7 cellular contexts compared by ENCODE assay signal in genomic region chr17:58005031-58005727, GRCh38. TPM values are rescaled to one million over a fixed set of nuclear protein-coding genes. Genes with fewer than 3 reads are reported as not detected.
A peak's percentile ranks its signal among the peaks of the same experiment; 100 is the strongest.
DNase-seq lines count a peak whose midpoint lies in the region; ATAC-seq and TF ChIP-seq lines count a peak whose summit lies in the region.

No MANE protein-coding gene starts in this region.

- ATAC-seq in RWPE2 (ENCODE audit: low read depth) (no peak), HG03097 (IDR thresholded peaks at IDR 0.05; ENCODE audit: low FRiP score, unreplicated experiment) (no peak), mucosa of descending colon (no peak)

- no peaks in the 10 kb centered on the region for H3K9me3 ChIP-seq in RWPE2 (ENCODE audit: severe bottlenecking)
- H3K9me3 ChIP-seq in fibroblast of lung (ENCODE audit: control insufficient read depth, insufficient read depth, low read depth, low read length), result no peaks in the 10 kb centered on the region
- no peaks in the 10 kb centered on the region for H3K9me3 ChIP-seq in skeletal muscle tissue (ENCODE audit: control insufficient read depth in 3 of 3, low read length in 3 of 3)
- no peaks in the 10 kb centered on the region for H3K9me3 ChIP-seq in mucosa of descending colon

- peaks cover 56% of the 10 kb centered on the region for H3K79me2 ChIP-seq in fibroblast of lung (ENCODE audit: control insufficient read depth, insufficient read depth, low read length)

- intact Hi-C loops in mucosa of descending colon (cut with DNase I, micrococcal nuclease), result loop anchor here (10.0 kb wide), 1 partner anchor 110 kb away; no protein-coding TSS in a partner anchor

- H3K4me3 ChIP-seq in H7 (ENCODE audit: insufficient read depth, low read depth, low read length) (peak overlapping the region; percentile 97), RWPE2 (ENCODE audit: severe bottlenecking) (peak overlapping the region; percentile 81), fibroblast of lung (replicated peaks in 1 of 4; ENCODE audit: control extremely low read depth in 1 of 4, insufficient read depth in 1 of 4, low read depth in 3 of 4, low read length in 4 of 4) (peak overlapping the region; percentile 83 to 99 (median 90)), skeletal muscle tissue (ENCODE audit: low read length in 3 of 3) (peak overlapping the region; percentile 88 to 100 (median 99)), mucosa of descending colon (no peak overlapping the region)

- H3K27ac ChIP-seq in RWPE2 (ENCODE audit: poor library complexity, severe bottlenecking), result peak overlapping the region; percentile 82
- H3K27ac ChIP-seq in fibroblast of lung (ENCODE audit: insufficient read depth, low read length), result peak overlapping the region; percentile 96
- peak overlapping the region; percentile 98 for H3K27ac ChIP-seq in skeletal muscle tissue (ENCODE audit: low read depth, low read length)

- DNase-seq in H7, result no peak
- no peak for DNase-seq in RWPE2 (ENCODE audit: low spot score)
- DNase-seq in fibroblast of lung (ENCODE audit: low read depth in 2 of 2), result no peak
- DNase-seq in mucosa of descending colon, result no peak
- no peak for DNase-seq in midbrain (lab: John Stamatoyannopoulos, UW)

- peaks cover 7% of the 10 kb centered on the region for H4K20me1 ChIP-seq in fibroblast of lung (ENCODE audit: control insufficient read depth, extremely low read depth, insufficient read depth, low read length)

- H3K27me3 ChIP-seq in H7 (ENCODE audit: control insufficient read depth, insufficient read depth, low read length), result no peaks in the 10 kb centered on the region
- no peaks in the 10 kb centered on the region for H3K27me3 ChIP-seq in RWPE2 (ENCODE audit: insufficient read depth, poor library complexity, severe bottlenecking)
- no peaks in the 10 kb centered on the region for H3K27me3 ChIP-seq in fibroblast of lung (ENCODE audit: control insufficient read depth, insufficient read depth, low read length)
- H3K27me3 ChIP-seq in skeletal muscle tissue (ENCODE audit: control insufficient read depth in 3 of 3, insufficient read depth in 3 of 3, low read length in 3 of 3), result no peaks in the 10 kb centered on the region

- peak overlapping the region; percentile 21 for H3K9ac ChIP-seq in fibroblast of lung (ENCODE audit: insufficient read depth, low read length)
- H3K9ac ChIP-seq in skeletal muscle tissue (ENCODE audit: low read depth in 1 of 3, low read length in 3 of 3), result peak overlapping the region in 2 of 3 donors; percentile 100

- H3K4me2 ChIP-seq in fibroblast of lung (ENCODE audit: extremely low read depth, insufficient read depth, low read length), result peak overlapping the region; percentile 100

- no peak for TF ChIP-seq CTCF in RWPE2 (IDR thresholded peaks at IDR 0.05; ENCODE audit: poor library complexity, severe bottlenecking)
- peak in 1 of 2 donors; percentile 9 for TF ChIP-seq CTCF in fibroblast of lung (conservative IDR thresholded peaks at IDR 0.05 in 1 of 2, IDR thresholded peaks at IDR 0.05 in 1 of 2; ENCODE audit: low read depth in 1 of 2, low read length in 2 of 2)
- TF ChIP-seq CTCF in mucosa of descending colon (IDR thresholded peaks at IDR 0.05), result no peak

- H2AFZ ChIP-seq in fibroblast of lung (ENCODE audit: low read length), result no peak overlapping the region

- H3K36me3 ChIP-seq in H7 (replicated peaks; ENCODE audit: control insufficient read depth, insufficient read depth, low read length), result peaks cover 24% of the 10 kb centered on the region
- peaks cover 65% of the 10 kb centered on the region for H3K36me3 ChIP-seq in RWPE2 (ENCODE audit: low read depth)
- peaks cover 12% of the 10 kb centered on the region for H3K36me3 ChIP-seq in fibroblast of lung (ENCODE audit: control insufficient read depth, insufficient read depth, low read length)
- peaks cover 20 to 42% (median 28%) of the 10 kb centered on the region in 3 donors for H3K36me3 ChIP-seq in skeletal muscle tissue (ENCODE audit: control insufficient read depth in 3 of 3, insufficient read depth in 3 of 3, low read length in 3 of 3)
- no peaks in the 10 kb centered on the region for H3K36me3 ChIP-seq in mucosa of descending colon (ENCODE audit: low read depth)

- H3K4me1 ChIP-seq in RWPE2 (ENCODE audit: insufficient read depth, poor library complexity, severe bottlenecking) (peaks cover 30% of the 10 kb centered on the region), fibroblast of lung (ENCODE audit: control insufficient read depth, extremely low read depth, insufficient read depth, low read length) (peaks cover 14% of the 10 kb centered on the region), skeletal muscle tissue (ENCODE audit: control insufficient read depth in 3 of 3, insufficient read depth in 3 of 3, low read length in 3 of 3) (peaks cover 27 to 41% (median 33%) of the 10 kb centered on the region in 3 donors), mucosa of descending colon (ENCODE audit: low read depth) (peaks cover 27% of the 10 kb centered on the region)

RNA-seq across cellular contexts. Expression of gene SRSF1, which starts 1.9 kb away (rescaled TPM):
- 326 and 341 TPM in 2 replicates for total RNA-seq in H7 (2014; rRNA removed; shearing (Covaris generic))
- total RNA-seq in fibroblast of lung (242 and 307 TPM in 2 replicates), skeletal muscle tissue (224 TPM), mucosa of descending colon (100 to 1,000 TPM; 150 to 188 (median 184) TPM)
- polyA plus RNA-seq in fibroblast of lung, result 191 and 218 TPM in 2 replicates
- 194 and 232 TPM in 2 replicates for polyA plus RNA-seq in fibroblast of lung (2012)
- 161 and 172 TPM in 2 replicates for polyA minus RNA-seq in fibroblast of lung (ENCODE audit: low replicate concordance)

RNA-seq across cellular contexts. Expression of gene VEZF1, which starts 17.1 kb away (rescaled TPM):
- 48.2 and 66.1 TPM in 2 replicates for total RNA-seq in H7 (2014; rRNA removed; shearing (Covaris generic))
- 37.0 and 51.2 TPM in 2 replicates for total RNA-seq in fibroblast of lung
- polyA plus RNA-seq in fibroblast of lung, result 43.9 and 44.3 TPM in 2 replicates
- 38.7 and 41.8 TPM in 2 replicates for polyA plus RNA-seq in fibroblast of lung (2012)
- polyA minus RNA-seq in fibroblast of lung (ENCODE audit: low replicate concordance), result 49.9 and 57.0 TPM in 2 replicates
- total RNA-seq in skeletal muscle tissue, result 30.3 TPM
- 100 to 1,000 TPM in 1 of 3 donors, 10 to 100 TPM in 2; 48.1 to 107 (median 48.9) TPM for total RNA-seq in mucosa of descending colon

RNA-seq across cellular contexts. Expression of gene CUEDC1, which starts 50.0 kb away (rescaled TPM):
- total RNA-seq in H7 (2014; rRNA removed; shearing (Covaris generic)), result 8.1 and 13.9 TPM in 2 replicates
- total RNA-seq in fibroblast of lung (6.2 and 11.9 TPM in 2 replicates), skeletal muscle tissue (10.4 TPM), mucosa of descending colon (10 to 100 TPM; 23.5 to 46.8 (median 23.6) TPM)
- 25.6 and 34.9 TPM in 2 replicates for polyA plus RNA-seq in fibroblast of lung
- 26.6 and 35.9 TPM in 2 replicates for polyA plus RNA-seq in fibroblast of lung (2012)
- 25.6 and 37.1 TPM in 2 replicates for polyA minus RNA-seq in fibroblast of lung (ENCODE audit: low replicate concordance)
